Comparison of ENCODE assay signal across 1 cellular context in genomic region chr9:135241381-135242380, GRCh38.
TF ChIP-seq lines count a peak whose summit lies in the region.

No MANE protein-coding gene starts in this region.

TF ChIP-seq in SK-N-SH treated with all-trans-retinoic acid at 6 μM for 48 hours, 23 proteins besides CTCF, POLR2A, EP300 and RAD21 (continued from another document):
- no peak for TF ChIP-seq TSHZ2 (CRISPR knock-in tag; IDR thresholded peaks at IDR 0.05)
- TF ChIP-seq PPARA (CRISPR knock-in tag; IDR thresholded peaks at IDR 0.05; ENCODE audit: borderline replicate concordance), result no peak
- TF ChIP-seq RARB (CRISPR knock-in tag; IDR thresholded peaks at IDR 0.05), result no peak
- no peak for TF ChIP-seq PATZ1 (CRISPR knock-in tag; IDR thresholded peaks at IDR 0.05; ENCODE audit: borderline replicate concordance)
- TF ChIP-seq BACH2 (CRISPR knock-in tag; IDR thresholded peaks at IDR 0.05; ENCODE audit: borderline replicate concordance), result no peak
- no peak for TF ChIP-seq CSRNP3 (CRISPR knock-in tag; IDR thresholded peaks at IDR 0.05)
